13 cellular contexts compared by ENCODE assay signal in the genomic region with DNA sequence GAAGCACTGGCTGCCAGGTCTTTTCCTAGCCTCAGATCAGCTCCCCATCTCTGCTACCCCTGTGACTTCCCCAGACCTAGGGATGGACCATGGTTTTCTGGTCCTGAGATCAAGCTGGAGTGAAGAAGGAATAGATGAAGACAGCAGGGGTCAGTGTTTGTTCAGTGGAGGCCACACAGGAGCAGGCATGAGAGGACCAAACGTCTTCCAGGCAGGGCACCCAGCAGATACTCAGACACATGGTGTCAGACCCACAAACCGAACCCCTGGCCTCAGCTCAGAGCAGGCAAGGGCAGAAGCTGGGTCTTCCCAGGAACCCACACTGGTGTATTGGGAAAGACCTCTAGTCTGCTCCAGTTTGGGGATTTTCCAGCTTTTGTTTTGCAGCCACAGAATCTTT.
DNase-seq lines count a peak whose midpoint lies in the region; ATAC-seq and TF ChIP-seq lines count a peak whose summit lies in the region.
"Had no signal": no experiment of that assay in that cellular context is flagged by ENCODE, and none has a peak within 500 bp of the region (broad histone marks: within the 10 kb centered on the region; RNA-seq: fewer than 3 reads in every experiment).

No MANE protein-coding gene starts in this region.

- H3K27ac ChIP-seq in heart right ventricle, result no peak overlapping the region
- no peak overlapping the region for H3K27ac ChIP-seq in right cardiac atrium (ENCODE audit: low read length)

- DNase-seq in heart right ventricle (peak in 1 of 2 donors; percentile 8), right cardiac atrium (no peak), NCI-H82 (lab: John Stamatoyannopoulos, UW) (peak; percentile 54), fibroblast of gingiva (ENCODE audit: low read depth) (peak; percentile 70), stromal cell of bone marrow (ENCODE audit: low read depth) (peak; percentile 28), HuH-7 (ENCODE audit: low spot score) (no peak), NCI-H1436 treated with DMSO at 0.1 percent for 48 hours (lab: John Stamatoyannopoulos, UW) (no peak)
- DNase-seq in activated T-cell treated with anti-CD3 and anti-CD28 coated beads, Interleukin-2, amount 50 U/mL, for 48 hours, result no peak
- DNase-seq: GDM1; NCI-H146; NCI-H774; stimulated activated naive CD4-positive, alpha-beta T cell; T-cell had no signal

- intact Hi-C loops in heart right ventricle (cut with DNase I) (loop anchor here in 1 of 10 donors (5.0 kb wide), 1 partner anchor 202 kb away; a partner anchor contains a TSS), right cardiac atrium (cut with DNase I) (no loop called here)

- peaks cover 0 to 18% (median 10%) of the 10 kb centered on the region in 11 donors for H3K9me3 ChIP-seq in heart right ventricle
- no peaks in the 10 kb centered on the region for H3K9me3 ChIP-seq in right cardiac atrium (ENCODE audit: control insufficient read depth, low read length)

- no peaks in the 10 kb centered on the region for H3K27me3 ChIP-seq in heart right ventricle
- no peaks in the 10 kb centered on the region for H3K27me3 ChIP-seq in right cardiac atrium (ENCODE audit: control insufficient read depth, insufficient read depth)

- peak; percentile 28 to 81 (median 68) for ATAC-seq in heart right ventricle
- no peak for ATAC-seq in right cardiac atrium
- ATAC-seq: T-cell had no signal

- peak in 5 of 9 donors; percentile 9 to 39 (median 28) for TF ChIP-seq CTCF in heart right ventricle (IDR thresholded peaks at IDR 0.05)

- 12 to 23% methylated on average over 2 of the region's 2 CpGs for WGBS in heart right ventricle, 2 donors
- 29% methylated on average over 2 of the region's 2 CpGs for WGBS in right cardiac atrium

- H3K4me1 ChIP-seq in heart right ventricle (no peaks in the 10 kb centered on the region), right cardiac atrium (ENCODE audit: control insufficient read depth, insufficient read depth, low read length) (no peaks in the 10 kb centered on the region)

- H3K36me3 ChIP-seq in heart right ventricle, result no peaks in the 10 kb centered on the region

- H3K4me3 ChIP-seq in heart right ventricle (no peak overlapping the region), right cardiac atrium (ENCODE audit: low read length) (no peak overlapping the region)

Comparison
In these comparisons a context has a peak if more than half of its experiments do, and no peak if none do; other contexts are left out.
1. ATAC-seq: peak in heart right ventricle (8 of 8); none in right cardiac atrium (0 of 2).
2. DNase-seq: peak in NCI-H82 (single experiment), fibroblast of gingiva (single experiment) and stromal cell of bone marrow (single experiment); none in right cardiac atrium (0 of 3), HuH-7 (single experiment), activated T-cell treated with anti-CD3 and anti-CD28 coated beads, Interleukin-2, amount 50 U/mL, for 48 hours (0 of 2) and NCI-H1436 treated with DMSO at 0.1 percent for 48 hours (single experiment).